Comparison of ENCODE assay signal across 1 cellular context in the genomic region with DNA sequence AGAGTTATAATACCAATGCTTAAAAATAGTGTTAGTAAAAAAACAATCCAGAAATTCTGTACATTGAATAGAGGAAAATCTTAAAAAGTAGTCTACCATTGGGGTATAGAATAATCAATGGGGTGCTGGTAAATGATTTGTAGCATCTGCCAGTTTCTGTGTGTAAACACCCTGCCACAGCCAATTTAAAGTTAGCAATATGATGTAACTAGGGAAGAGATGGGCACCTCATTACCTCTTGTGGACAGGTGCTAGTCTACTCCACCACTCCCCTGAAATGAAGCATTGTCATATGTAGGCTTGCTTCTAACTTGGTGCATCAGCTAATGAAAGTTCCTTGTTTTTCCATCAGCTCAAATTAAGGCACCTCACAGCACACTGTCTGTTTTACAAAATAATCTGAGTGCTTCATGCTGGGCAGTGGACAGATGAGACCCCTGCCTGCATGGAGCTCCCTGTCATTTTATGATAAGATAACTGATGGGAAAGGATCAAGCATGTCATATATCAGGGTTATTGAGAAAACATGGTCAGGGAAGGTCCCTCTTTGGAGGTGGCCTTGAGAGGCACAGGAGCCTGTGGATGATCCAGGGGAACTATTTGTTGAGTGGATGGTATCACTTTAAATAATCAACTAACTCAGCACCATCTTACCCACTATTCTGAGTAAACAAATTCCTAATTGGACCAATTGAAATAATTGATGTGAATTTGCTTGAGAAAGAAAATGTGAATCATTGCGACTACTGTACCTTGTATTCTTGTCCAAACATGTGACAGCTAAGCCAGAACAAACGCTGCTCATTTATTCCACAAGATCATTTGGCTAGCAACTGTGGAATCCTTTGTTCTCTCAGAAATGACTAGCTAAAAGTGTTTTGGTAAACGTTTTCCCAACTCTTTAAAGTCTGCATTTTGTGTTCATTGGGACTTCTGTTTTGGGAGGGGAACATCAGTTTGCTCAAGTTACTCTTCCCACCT.
TF ChIP-seq lines count a peak whose summit lies in the region.

No MANE protein-coding gene starts in this region.

TF ChIP-seq in GM23338, 12 proteins besides CTCF, POLR2A, EP300 and RAD21:
- TF ChIP-seq ZNF331 (CRISPR knock-in tag; IDR thresholded peaks at IDR 0.05; ENCODE audit: low read depth): no peak
- no peak for TF ChIP-seq CREB1 (CRISPR knock-in tag; IDR thresholded peaks at IDR 0.05; ENCODE audit: low read depth)
- no peak for TF ChIP-seq STAT1 (IDR thresholded peaks at IDR 0.05; ENCODE audit: unreplicated experiment)
- TF ChIP-seq EZH2phosphoT487 (IDR thresholded peaks at IDR 0.05; ENCODE audit: unreplicated experiment): no peak
- no peak for TF ChIP-seq NANOG (IDR thresholded peaks at IDR 0.05; ENCODE audit: borderline replicate concordance)
- no peak for TF ChIP-seq EZH2 (IDR thresholded peaks at IDR 0.05; ENCODE audit: low read depth, unreplicated experiment)
- no peak for TF ChIP-seq JUNB (IDR thresholded peaks at IDR 0.05; ENCODE audit: unreplicated experiment)
- TF ChIP-seq, protein P1, sequence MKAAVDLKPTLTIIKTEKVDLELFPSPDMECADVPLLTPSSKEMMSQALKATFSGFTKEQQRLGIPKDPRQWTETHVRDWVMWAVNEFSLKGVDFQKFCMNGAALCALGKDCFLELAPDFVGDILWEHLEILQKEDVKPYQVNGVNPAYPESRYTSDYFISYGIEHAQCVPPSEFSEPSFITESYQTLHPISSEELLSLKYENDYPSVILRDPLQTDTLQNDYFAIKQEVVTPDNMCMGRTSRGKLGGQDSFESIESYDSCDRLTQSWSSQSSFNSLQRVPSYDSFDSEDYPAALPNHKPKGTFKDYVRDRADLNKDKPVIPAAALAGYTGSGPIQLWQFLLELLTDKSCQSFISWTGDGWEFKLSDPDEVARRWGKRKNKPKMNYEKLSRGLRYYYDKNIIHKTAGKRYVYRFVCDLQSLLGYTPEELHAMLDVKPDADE (IDR thresholded peaks at IDR 0.05): no peak
- no peak for TF ChIP-seq POLR2AphosphoS5 (IDR thresholded peaks at IDR 0.05; ENCODE audit: low read depth)
- TF ChIP-seq ZNF114 (CRISPR knock-in tag; IDR thresholded peaks at IDR 0.05): no peak
- TF ChIP-seq, protein P2, sequence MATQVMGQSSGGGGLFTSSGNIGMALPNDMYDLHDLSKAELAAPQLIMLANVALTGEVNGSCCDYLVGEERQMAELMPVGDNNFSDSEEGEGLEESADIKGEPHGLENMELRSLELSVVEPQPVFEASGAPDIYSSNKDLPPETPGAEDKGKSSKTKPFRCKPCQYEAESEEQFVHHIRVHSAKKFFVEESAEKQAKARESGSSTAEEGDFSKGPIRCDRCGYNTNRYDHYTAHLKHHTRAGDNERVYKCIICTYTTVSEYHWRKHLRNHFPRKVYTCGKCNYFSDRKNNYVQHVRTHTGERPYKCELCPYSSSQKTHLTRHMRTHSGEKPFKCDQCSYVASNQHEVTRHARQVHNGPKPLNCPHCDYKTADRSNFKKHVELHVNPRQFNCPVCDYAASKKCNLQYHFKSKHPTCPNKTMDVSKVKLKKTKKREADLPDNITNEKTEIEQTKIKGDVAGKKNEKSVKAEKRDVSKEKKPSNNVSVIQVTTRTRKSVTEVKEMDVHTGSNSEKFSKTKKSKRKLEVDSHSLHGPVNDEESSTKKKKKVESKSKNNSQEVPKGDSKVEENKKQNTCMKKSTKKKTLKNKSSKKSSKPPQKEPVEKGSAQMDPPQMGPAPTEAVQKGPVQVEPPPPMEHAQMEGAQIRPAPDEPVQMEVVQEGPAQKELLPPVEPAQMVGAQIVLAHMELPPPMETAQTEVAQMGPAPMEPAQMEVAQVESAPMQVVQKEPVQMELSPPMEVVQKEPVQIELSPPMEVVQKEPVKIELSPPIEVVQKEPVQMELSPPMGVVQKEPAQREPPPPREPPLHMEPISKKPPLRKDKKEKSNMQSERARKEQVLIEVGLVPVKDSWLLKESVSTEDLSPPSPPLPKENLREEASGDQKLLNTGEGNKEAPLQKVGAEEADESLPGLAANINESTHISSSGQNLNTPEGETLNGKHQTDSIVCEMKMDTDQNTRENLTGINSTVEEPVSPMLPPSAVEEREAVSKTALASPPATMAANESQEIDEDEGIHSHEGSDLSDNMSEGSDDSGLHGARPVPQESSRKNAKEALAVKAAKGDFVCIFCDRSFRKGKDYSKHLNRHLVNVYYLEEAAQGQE (IDR thresholded peaks at IDR 0.05; ENCODE audit: unreplicated experiment): no peak
- TF ChIP-seq, protein P3, sequence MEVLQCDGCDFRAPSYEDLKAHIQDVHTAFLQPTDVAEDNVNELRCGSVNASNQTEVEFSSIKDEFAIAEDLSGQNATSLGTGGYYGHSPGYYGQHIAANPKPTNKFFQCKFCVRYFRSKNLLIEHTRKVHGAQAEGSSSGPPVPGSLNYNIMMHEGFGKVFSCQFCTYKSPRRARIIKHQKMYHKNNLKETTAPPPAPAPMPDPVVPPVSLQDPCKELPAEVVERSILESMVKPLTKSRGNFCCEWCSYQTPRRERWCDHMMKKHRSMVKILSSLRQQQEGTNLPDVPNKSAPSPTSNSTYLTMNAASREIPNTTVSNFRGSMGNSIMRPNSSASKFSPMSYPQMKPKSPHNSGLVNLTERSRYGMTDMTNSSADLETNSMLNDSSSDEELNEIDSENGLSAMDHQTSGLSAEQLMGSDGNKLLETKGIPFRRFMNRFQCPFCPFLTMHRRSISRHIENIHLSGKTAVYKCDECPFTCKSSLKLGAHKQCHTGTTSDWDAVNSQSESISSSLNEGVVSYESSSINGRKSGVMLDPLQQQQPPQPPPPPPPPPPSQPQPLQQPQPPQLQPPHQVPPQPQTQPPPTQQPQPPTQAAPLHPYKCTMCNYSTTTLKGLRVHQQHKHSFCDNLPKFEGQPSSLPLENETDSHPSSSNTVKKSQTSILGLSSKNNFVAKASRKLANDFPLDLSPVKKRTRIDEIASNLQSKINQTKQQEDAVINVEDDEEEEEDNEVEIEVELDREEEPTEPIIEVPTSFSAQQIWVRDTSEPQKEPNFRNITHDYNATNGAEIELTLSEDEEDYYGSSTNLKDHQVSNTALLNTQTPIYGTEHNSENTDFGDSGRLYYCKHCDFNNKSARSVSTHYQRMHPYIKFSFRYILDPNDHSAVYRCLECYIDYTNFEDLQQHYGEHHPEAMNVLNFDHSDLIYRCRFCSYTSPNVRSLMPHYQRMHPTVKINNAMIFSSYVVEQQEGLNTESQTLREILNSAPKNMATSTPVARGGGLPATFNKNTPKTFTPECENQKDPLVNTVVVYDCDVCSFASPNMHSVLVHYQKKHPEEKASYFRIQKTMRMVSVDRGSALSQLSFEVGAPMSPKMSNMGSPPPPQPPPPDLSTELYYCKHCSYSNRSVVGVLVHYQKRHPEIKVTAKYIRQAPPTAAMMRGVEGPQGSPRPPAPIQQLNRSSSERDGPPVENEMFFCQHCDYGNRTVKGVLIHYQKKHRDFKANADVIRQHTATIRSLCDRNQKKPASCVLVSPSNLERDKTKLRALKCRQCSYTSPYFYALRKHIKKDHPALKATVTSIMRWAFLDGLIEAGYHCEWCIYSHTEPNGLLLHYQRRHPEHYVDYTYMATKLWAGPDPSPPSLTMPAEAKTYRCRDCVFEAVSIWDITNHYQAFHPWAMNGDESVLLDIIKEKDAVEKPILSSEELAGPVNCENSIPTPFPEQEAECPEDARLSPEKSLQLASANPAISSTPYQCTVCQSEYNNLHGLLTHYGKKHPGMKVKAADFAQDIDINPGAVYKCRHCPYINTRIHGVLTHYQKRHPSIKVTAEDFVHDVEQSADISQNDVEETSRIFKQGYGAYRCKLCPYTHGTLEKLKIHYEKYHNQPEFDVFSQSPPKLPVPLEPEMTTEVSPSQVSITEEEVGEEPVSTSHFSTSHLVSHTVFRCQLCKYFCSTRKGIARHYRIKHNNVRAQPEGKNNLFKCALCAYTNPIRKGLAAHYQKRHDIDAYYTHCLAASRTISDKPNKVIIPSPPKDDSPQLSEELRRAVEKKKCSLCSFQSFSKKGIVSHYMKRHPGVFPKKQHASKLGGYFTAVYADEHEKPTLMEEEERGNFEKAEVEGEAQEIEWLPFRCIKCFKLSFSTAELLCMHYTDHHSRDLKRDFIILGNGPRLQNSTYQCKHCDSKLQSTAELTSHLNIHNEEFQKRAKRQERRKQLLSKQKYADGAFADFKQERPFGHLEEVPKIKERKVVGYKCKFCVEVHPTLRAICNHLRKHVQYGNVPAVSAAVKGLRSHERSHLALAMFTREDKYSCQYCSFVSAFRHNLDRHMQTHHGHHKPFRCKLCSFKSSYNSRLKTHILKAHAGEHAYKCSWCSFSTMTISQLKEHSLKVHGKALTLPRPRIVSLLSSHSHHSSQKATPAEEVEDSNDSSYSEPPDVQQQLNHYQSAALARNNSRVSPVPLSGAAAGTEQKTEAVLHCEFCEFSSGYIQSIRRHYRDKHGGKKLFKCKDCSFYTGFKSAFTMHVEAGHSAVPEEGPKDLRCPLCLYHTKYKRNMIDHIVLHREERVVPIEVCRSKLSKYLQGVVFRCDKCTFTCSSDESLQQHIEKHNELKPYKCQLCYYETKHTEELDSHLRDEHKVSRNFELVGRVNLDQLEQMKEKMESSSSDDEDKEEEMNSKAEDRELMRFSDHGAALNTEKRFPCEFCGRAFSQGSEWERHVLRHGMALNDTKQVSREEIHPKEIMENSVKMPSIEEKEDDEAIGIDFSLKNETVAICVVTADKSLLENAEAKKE (CRISPR knock-in tag; IDR thresholded peaks at IDR 0.05): no peak
